ENCODE assay signal across 24 cellular contexts in the genomic region with DNA sequence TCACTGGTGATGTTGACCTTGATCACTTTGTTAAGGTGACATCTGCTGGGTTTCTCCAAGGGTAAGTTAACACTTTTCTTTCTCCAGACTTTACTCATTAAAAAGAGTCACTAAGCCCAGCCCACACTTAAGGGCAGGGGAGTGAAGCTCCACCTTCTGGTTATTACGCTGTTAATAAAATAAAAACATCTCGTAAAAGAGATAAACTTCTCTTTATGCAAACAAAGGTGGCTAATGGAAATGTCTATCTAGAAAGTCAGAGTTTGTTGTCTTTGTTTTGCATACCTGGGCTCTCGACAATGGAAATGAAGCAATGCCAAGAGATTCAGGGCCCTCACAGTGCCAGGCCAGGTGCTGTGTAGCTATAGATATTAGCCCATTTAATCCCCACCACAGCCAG.
A peak's percentile ranks its signal among the peaks of the same experiment; 100 is the strongest.
DNase-seq lines count a peak whose midpoint lies in the region; ATAC-seq and TF ChIP-seq lines count a peak whose summit lies in the region.
"Had no signal": no experiment of that assay in that cellular context is flagged by ENCODE, and none has a peak within 500 bp of the region (broad histone marks: within the 10 kb centered on the region; RNA-seq: fewer than 3 reads in every experiment).

No MANE protein-coding gene starts in this region.

- CTCF ChIA-PET in activated CD8-positive, alpha-beta T cell treated with anti-CD3 and anti-CD28 coated beads, Interleukin-2, amount 10 ng/mL, durations not matched to agents 7 days and 5 days (lab: Charles Lee), result interaction anchor here (0.9 kb wide), 1 partner anchor 57 kb away, joined by 3 read pairs; no protein-coding TSS in a partner anchor
- CTCF ChIA-PET in activated CD8-positive, alpha-beta T cell treated with anti-CD3 and anti-CD28 coated beads for 36 hours (lab: Charles Lee), result no interaction called here

- H3K9me3 ChIP-seq in tibial artery, result no peaks in the 10 kb centered on the region
- H3K9me3 ChIP-seq: BLaER1 had no signal

- H3K36me3 ChIP-seq in tibial artery, result no peaks in the 10 kb centered on the region
- H3K36me3 ChIP-seq: BLaER1 had no signal

- peaks cover 0 to 62% (median 30%) of the 10 kb centered on the region in 4 donors for H3K4me1 ChIP-seq in tibial artery
- H3K4me1 ChIP-seq: BLaER1 had no signal

- H3K4me1 Mint-ChIP-seq in activated CD8-positive, alpha-beta T cell treated with anti-CD3 and anti-CD28 coated beads, Interleukin-2, amount 10 ng/mL, durations not matched to agents 7 days and 5 days (ENCODE audit: low read depth), result peaks cover 12% of the 10 kb centered on the region
- no peaks in the 10 kb centered on the region for H3K4me1 Mint-ChIP-seq in activated CD8-positive, alpha-beta T cell treated with anti-CD3 and anti-CD28 coated beads for 36 hours (ENCODE audit: low read depth)

- peaks cover 21% of the 10 kb centered on the region for H3K27me3 Mint-ChIP-seq in activated CD8-positive, alpha-beta T cell treated with anti-CD3 and anti-CD28 coated beads, Interleukin-2, amount 10 ng/mL, durations not matched to agents 7 days and 5 days (ENCODE audit: low read depth)
- no peaks in the 10 kb centered on the region for H3K27me3 Mint-ChIP-seq in activated CD8-positive, alpha-beta T cell treated with anti-CD3 and anti-CD28 coated beads for 36 hours
- H3K27me3 Mint-ChIP-seq: CD4-positive, alpha-beta T cell; IgD-negative memory B cell had no signal

- peak overlapping the region; percentile 14 for H3K27ac Mint-ChIP-seq in activated CD8-positive, alpha-beta T cell treated with anti-CD3 and anti-CD28 coated beads, Interleukin-2, amount 10 ng/mL, durations not matched to agents 7 days and 5 days
- no peak overlapping the region for H3K27ac Mint-ChIP-seq in activated CD8-positive, alpha-beta T cell treated with anti-CD3 and anti-CD28 coated beads for 36 hours
- H3K27ac Mint-ChIP-seq: CD4-positive, alpha-beta T cell; GM23338 had no signal

- no peak overlapping the region for H3K4me3 Mint-ChIP-seq in activated CD8-positive, alpha-beta T cell treated with anti-CD3 and anti-CD28 coated beads, Interleukin-2, amount 10 ng/mL, durations not matched to agents 7 days and 5 days
- H3K4me3 Mint-ChIP-seq in activated CD8-positive, alpha-beta T cell treated with anti-CD3 and anti-CD28 coated beads for 36 hours, result no peak overlapping the region
- H3K4me3 Mint-ChIP-seq: CD4-positive, alpha-beta T cell; GM23338; H9; HFFc6; IgD-negative memory B cell had no signal

- H3K9me3 Mint-ChIP-seq in activated CD8-positive, alpha-beta T cell treated with anti-CD3 and anti-CD28 coated beads, Interleukin-2, amount 10 ng/mL, durations not matched to agents 7 days and 5 days (ENCODE audit: insufficient read depth), result no peaks in the 10 kb centered on the region
- H3K9me3 Mint-ChIP-seq in activated CD8-positive, alpha-beta T cell treated with anti-CD3 and anti-CD28 coated beads for 36 hours, result no peaks in the 10 kb centered on the region
- H3K9me3 Mint-ChIP-seq: CD4-positive, alpha-beta T cell; GM23338; H9; HFFc6 had no signal

- intact Hi-C loops in activated CD8-positive, alpha-beta T cell treated with anti-CD3 and anti-CD28 coated beads for 36 hours (cut with micrococcal nuclease), result no loop called here
- intact Hi-C loops in left colon (cut with DNase I, micrococcal nuclease) (no loop called here), tibial artery (cut with DNase I; ENCODE audit: low total_unique reads) (no loop called here)

- no peak for TF ChIP-seq CTCF in activated CD8-positive, alpha-beta T cell treated with anti-CD3 and anti-CD28 coated beads for 36 hours (IDR thresholded peaks at IDR 0.05)
- TF ChIP-seq CTCF in tibial artery (IDR thresholded peaks at IDR 0.05), result no peak

- no peaks in the 10 kb centered on the region for H3K27me3 ChIP-seq in tibial artery
- H3K27me3 ChIP-seq: BLaER1 had no signal

- DNase-seq in activated CD8-positive, alpha-beta T cell treated with anti-CD3 and anti-CD28 coated beads, Interleukin-2, amount 10 ng/mL, durations not matched to agents 7 days and 5 days, result no peak
- no peak for DNase-seq in activated CD8-positive, alpha-beta T cell treated with anti-CD3 and anti-CD28 coated beads for 36 hours
- DNase-seq in NCI-H526 (lab: John Stamatoyannopoulos, UW), result peak; percentile 80 to 82
- DNase-seq in left colon, result no peak
- DNase-seq in tibial artery, result no peak
- no peak for DNase-seq in germinal center (ENCODE audit: low spot score)
- DNase-seq in mesenteric fat pad (ENCODE audit: low spot score), result no peak
- DNase-seq: 8988T; CD4-positive, alpha-beta T cell; DMS53; H9; HFFc6; NCI-H1092 treated with DMSO at 0.1 percent for 48 hours; NCI-H1436; NCI-H187; NCI-H446; NCI-H524 treated with DMSO at 0.1 percent for 48 hours; Right ventricle myocardium superior; RPMI8226 had no signal

- H3K36me3 Mint-ChIP-seq in activated CD8-positive, alpha-beta T cell treated with anti-CD3 and anti-CD28 coated beads, Interleukin-2, amount 10 ng/mL, durations not matched to agents 7 days and 5 days (ENCODE audit: low read depth), result peaks cover 5% of the 10 kb centered on the region
- no peaks in the 10 kb centered on the region for H3K36me3 Mint-ChIP-seq in activated CD8-positive, alpha-beta T cell treated with anti-CD3 and anti-CD28 coated beads for 36 hours (ENCODE audit: low read depth)

- ATAC-seq in activated CD8-positive, alpha-beta T cell treated with anti-CD3 and anti-CD28 coated beads, Interleukin-2, amount 10 ng/mL, durations not matched to agents 7 days and 5 days, result no peak
- no peak for ATAC-seq in activated CD8-positive, alpha-beta T cell treated with anti-CD3 and anti-CD28 coated beads for 36 hours
- peak; percentile 16 for ATAC-seq in left colon
- no peak for ATAC-seq in HG02870 (IDR thresholded peaks at IDR 0.05; ENCODE audit: unreplicated experiment)
- ATAC-seq: GM23338 had no signal

- peak overlapping the region; percentile 30 to 51 for H3K27ac ChIP-seq in tibial artery
- H3K27ac ChIP-seq: BLaER1, KMS-11 had no signal

- POLR2A ChIA-PET in activated CD8-positive, alpha-beta T cell treated with anti-CD3 and anti-CD28 coated beads, Interleukin-2, amount 10 ng/mL, durations not matched to agents 7 days and 5 days (lab: Charles Lee), result no interaction called here
- POLR2A ChIA-PET in activated CD8-positive, alpha-beta T cell treated with anti-CD3 and anti-CD28 coated beads for 36 hours (lab: Charles Lee), result no interaction called here

- H3K4me3 ChIP-seq in tibial artery, result no peak overlapping the region
- H3K4me3 ChIP-seq: BLaER1, GM23338 had no signal

Comparison
In these comparisons a context has a peak if more than half of its experiments do, and no peak if none do; other contexts are left out.
1. DNase-seq: peak in NCI-H526 (2 of 2); none in activated CD8-positive, alpha-beta T cell treated with anti-CD3 and anti-CD28 coated beads, Interleukin-2, amount 10 ng/mL, durations not matched to agents 7 days and 5 days (single experiment), activated CD8-positive, alpha-beta T cell treated with anti-CD3 and anti-CD28 coated beads for 36 hours (single experiment), left colon (0 of 2), tibial artery (0 of 2), germinal center (single experiment) and mesenteric fat pad (single experiment).